In the genomic region with DNA sequence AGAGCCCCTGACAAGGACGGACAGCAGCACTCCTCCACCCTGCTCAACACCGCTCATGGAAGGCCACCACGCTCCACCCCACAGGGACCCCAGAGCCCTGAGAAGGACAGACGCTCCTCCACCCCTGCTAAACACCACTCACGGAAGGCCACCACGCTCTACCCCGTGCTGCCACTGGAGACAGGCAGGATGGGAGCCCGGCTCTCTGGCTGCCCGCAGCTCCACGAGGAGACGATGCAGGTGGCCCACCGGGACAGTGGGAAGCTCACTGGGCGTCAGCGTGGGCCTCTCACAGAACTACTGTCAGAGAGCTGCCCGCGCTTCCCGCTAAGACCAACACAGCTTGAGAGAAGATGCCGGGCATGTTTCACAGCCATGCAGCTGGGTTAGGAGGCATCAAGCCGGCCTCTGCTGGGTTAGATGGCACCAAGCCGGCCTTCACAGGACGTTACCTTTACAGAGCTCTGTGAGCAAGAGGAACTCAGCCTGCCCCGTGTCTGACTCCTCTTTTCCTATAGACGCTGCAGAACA, we compare ENCODE assay signal across 1 cellular context.
TF ChIP-seq lines count a peak whose summit lies in the region.

No MANE protein-coding gene starts in this region.

TF ChIP-seq in HepG2, 621 proteins besides CTCF, POLR2A, EP300 and RAD21:
- TF ChIP-seq ZNF552 (CRISPR knock-in tag; IDR thresholded peaks at IDR 0.05; ENCODE audit: borderline replicate concordance) (no peak), LCORL (IDR thresholded peaks at IDR 0.05) (no peak), LCORL (CRISPR knock-in tag; IDR thresholded peaks at IDR 0.05) (no peak), ERF (CRISPR knock-in tag; IDR thresholded peaks at IDR 0.05) (no peak), ZFYVE20 (CRISPR knock-in tag; IDR thresholded peaks at IDR 0.05; ENCODE audit: borderline replicate concordance, low read depth) (no peak), ZNF136 (CRISPR knock-in tag; IDR thresholded peaks at IDR 0.05; ENCODE audit: low read depth) (no peak), GZF1 (CRISPR knock-in tag; IDR thresholded peaks at IDR 0.05) (no peak), ZNF652 (CRISPR knock-in tag; IDR thresholded peaks at IDR 0.05; ENCODE audit: borderline replicate concordance, low read depth) (no peak), WIZ (CRISPR knock-in tag; IDR thresholded peaks at IDR 0.05) (no peak), RARA (CRISPR knock-in tag; IDR thresholded peaks at IDR 0.05) (no peak), RBM22 (optimal IDR thresholded peaks at IDR 0.05; ENCODE audit: low read length) (no peak)
- TF ChIP-seq, protein P1, sequence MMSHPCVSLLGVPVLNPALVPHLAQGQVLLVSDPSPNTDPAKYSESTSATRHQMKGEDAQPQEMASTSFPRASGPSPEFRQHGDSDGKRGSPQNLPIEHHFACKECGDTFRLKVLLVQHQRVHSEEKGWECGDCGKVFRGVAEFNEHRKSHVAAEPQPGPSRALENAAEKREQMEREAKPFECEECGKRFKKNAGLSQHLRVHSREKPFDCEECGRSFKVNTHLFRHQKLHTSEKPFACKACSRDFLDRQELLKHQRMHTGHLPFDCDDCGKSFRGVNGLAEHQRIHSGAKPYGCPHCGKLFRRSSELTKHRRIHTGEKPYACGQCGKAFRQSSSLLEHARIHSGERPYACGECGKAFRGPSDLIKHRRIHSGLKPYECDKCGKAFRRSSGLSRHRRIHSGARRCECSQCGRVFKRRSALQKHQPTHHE (CRISPR knock-in tag; IDR thresholded peaks at IDR 0.05; ENCODE audit: borderline replicate concordance), result no peak
- TF ChIP-seq, protein P2, sequence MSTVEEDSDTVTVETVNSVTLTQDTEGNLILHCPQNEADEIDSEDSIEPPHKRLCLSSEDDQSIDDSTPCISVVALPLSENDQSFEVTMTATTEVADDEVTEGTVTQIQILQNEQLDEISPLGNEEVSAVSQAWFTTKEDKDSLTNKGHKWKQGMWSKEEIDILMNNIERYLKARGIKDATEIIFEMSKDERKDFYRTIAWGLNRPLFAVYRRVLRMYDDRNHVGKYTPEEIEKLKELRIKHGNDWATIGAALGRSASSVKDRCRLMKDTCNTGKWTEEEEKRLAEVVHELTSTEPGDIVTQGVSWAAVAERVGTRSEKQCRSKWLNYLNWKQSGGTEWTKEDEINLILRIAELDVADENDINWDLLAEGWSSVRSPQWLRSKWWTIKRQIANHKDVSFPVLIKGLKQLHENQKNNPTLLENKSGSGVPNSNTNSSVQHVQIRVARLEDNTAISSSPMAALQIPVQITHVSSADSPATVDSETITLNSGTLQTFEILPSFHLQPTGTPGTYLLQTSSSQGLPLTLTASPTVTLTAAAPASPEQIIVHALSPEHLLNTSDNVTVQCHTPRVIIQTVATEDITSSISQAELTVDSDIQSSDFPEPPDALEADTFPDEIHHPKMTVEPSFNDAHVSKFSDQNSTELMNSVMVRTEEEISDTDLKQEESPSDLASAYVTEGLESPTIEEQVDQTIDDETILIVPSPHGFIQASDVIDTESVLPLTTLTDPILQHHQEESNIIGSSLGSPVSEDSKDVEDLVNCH (CRISPR knock-in tag; IDR thresholded peaks at IDR 0.05), result no peak
- TF ChIP-seq, protein P3, sequence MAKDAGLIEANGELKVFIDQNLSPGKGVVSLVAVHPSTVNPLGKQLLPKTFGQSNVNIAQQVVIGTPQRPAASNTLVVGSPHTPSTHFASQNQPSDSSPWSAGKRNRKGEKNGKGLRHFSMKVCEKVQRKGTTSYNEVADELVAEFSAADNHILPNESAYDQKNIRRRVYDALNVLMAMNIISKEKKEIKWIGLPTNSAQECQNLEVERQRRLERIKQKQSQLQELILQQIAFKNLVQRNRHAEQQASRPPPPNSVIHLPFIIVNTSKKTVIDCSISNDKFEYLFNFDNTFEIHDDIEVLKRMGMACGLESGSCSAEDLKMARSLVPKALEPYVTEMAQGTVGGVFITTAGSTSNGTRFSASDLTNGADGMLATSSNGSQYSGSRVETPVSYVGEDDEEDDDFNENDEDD (CRISPR knock-in tag; IDR thresholded peaks at IDR 0.05; ENCODE audit: borderline replicate concordance), result no peak
TF ChIP-seq in HepG2: peak in this region for 0.
